17 cellular contexts compared by ENCODE assay signal in the genomic region with DNA sequence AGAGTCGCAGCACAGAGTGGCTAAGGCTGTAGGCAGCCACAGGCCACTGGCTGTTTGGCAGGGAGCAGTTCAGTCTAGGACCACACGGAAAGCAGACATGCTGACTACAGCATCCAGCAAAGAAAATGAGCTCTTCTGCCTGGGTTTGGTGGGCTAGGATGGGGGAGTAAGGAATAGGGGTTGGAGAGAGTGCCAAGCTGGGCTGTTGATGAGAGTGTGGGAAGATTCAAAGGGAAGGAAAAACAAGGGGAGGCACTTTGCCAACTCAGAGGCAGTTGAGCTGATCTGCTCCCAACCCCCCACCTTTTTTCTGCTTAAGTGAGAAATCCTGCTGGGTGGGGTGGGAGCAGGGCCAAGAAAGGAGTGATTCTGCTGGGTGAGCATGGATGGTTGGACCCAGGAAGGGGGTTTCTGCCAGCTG. TPM values are rescaled to one million over a fixed set of nuclear protein-coding genes. Genes with fewer than 3 reads are reported as not detected.
A peak's percentile ranks its signal among the peaks of the same experiment; 100 is the strongest.
DNase-seq lines count a peak whose midpoint lies in the region; ATAC-seq and TF ChIP-seq lines count a peak whose summit lies in the region.
"Had no signal": no experiment of that assay in that cellular context is flagged by ENCODE, and none has a peak within 500 bp of the region (broad histone marks: within the 10 kb centered on the region; RNA-seq: fewer than 3 reads in every experiment).

No MANE protein-coding gene starts in this region.

- ATAC-seq in upper lobe of right lung (peak; percentile 16), HG03342 (IDR thresholded peaks at IDR 0.05; ENCODE audit: unreplicated experiment) (no peak)
- ATAC-seq: activated CD8-positive, alpha-beta T cell treated with anti-CD3 and anti-CD28 coated beads, Interleukin-2, amount 10 ng/mL, durations not matched to agents 7 days and 5 days; GM12878 had no signal

- DNase-seq in NCI-H1092 treated with DMSO at 0.1 percent for 48 hours (lab: John Stamatoyannopoulos, UW): peak; percentile 24
- no peak for DNase-seq in NCI-H1092 (lab: John Stamatoyannopoulos, UW)
- DNase-seq in cardiac fibroblast (ENCODE audit: low read depth in 2 of 2): peak; percentile 26 to 86
- peak; percentile 22 for DNase-seq in iPS-NIHi7 (ENCODE audit: extremely low spot score)
- no peak for DNase-seq in upper lobe of right lung
- DNase-seq in glutamatergic neuron: no peak
- DNase-seq in HEK293T (ENCODE audit: extremely low spot score): no peak
- DNase-seq: activated CD8-positive, alpha-beta T cell treated with anti-CD3 and anti-CD28 coated beads, Interleukin-2, amount 10 ng/mL, durations not matched to agents 7 days and 5 days; activated naive CD4-positive, alpha-beta T cell treated with anti-CD3 and anti-CD28 coated beads, Interleukin-2, amount 10 ng/mL, durations not matched to agents 7 days and 5 days; HCEC 1CT; NCI-H2029 treated with DMSO at 0.1 percent for 48 hours; posterior cingulate gyrus had no signal

- no peaks in the 10 kb centered on the region for H3K9me3 ChIP-seq in upper lobe of right lung

- TF ChIP-seq CTCF in cardiac fibroblast (IDR thresholded peaks at IDR 0.05; ENCODE audit: low read depth, low read length) (no peak), upper lobe of right lung (IDR thresholded peaks at IDR 0.05) (no peak), glutamatergic neuron (IDR thresholded peaks at IDR 0.05; ENCODE audit: partially characterized antibody, unreplicated experiment) (no peak)

- no peaks in the 10 kb centered on the region for H3K36me3 ChIP-seq in upper lobe of right lung

- POLR2A ChIA-PET in HEK293T (lab: Yijun Ruan, JAX): no interaction called here

- no peak overlapping the region for H3K27ac ChIP-seq in upper lobe of right lung
- H3K27ac ChIP-seq: 22Rv1 had no signal

- intact Hi-C loops in upper lobe of right lung (cut with DNase I): no loop called here

- no peaks in the 10 kb centered on the region for H3K9me3 Mint-ChIP-seq in glutamatergic neuron (ENCODE audit: unreplicated experiment)
- H3K9me3 Mint-ChIP-seq: activated naive CD4-positive, alpha-beta T cell treated with anti-CD3 and anti-CD28 coated beads, Interleukin-2, amount 10 ng/mL, durations not matched to agents 7 days and 5 days; dendritic cell treated with granulocyte-macrophage colony-stimulating factor and Interleukin-4, amounts not matched to agents 40 ng/mL and 50 ng/mL, for 4 days had no signal

- no peaks in the 10 kb centered on the region for H3K27me3 ChIP-seq in upper lobe of right lung

- H3K4me1 ChIP-seq in upper lobe of right lung: peaks cover under 1% of the 10 kb centered on the region

- H3K4me3 Mint-ChIP-seq in glutamatergic neuron (ENCODE audit: unreplicated experiment): no peak overlapping the region
- H3K4me3 Mint-ChIP-seq: activated CD8-positive, alpha-beta T cell treated with anti-CD3 and anti-CD28 coated beads, Interleukin-2, amount 10 ng/mL, durations not matched to agents 7 days and 5 days; activated naive CD4-positive, alpha-beta T cell treated with anti-CD3 and anti-CD28 coated beads, Interleukin-2, amount 10 ng/mL, durations not matched to agents 7 days and 5 days; dendritic cell treated with granulocyte-macrophage colony-stimulating factor and Interleukin-4, amounts not matched to agents 40 ng/mL and 50 ng/mL, for 4 days had no signal

- H3K27me3 Mint-ChIP-seq in glutamatergic neuron (ENCODE audit: unreplicated experiment): no peaks in the 10 kb centered on the region
- H3K27me3 Mint-ChIP-seq: activated naive CD4-positive, alpha-beta T cell treated with anti-CD3 and anti-CD28 coated beads, Interleukin-2, amount 10 ng/mL, durations not matched to agents 7 days and 5 days had no signal

- H3K27ac Mint-ChIP-seq in glutamatergic neuron (ENCODE audit: unreplicated experiment): no peak overlapping the region
- H3K27ac Mint-ChIP-seq: activated CD8-positive, alpha-beta T cell treated with anti-CD3 and anti-CD28 coated beads, Interleukin-2, amount 10 ng/mL, durations not matched to agents 7 days and 5 days; activated naive CD4-positive, alpha-beta T cell treated with anti-CD3 and anti-CD28 coated beads, Interleukin-2, amount 10 ng/mL, durations not matched to agents 7 days and 5 days; dendritic cell treated with granulocyte-macrophage colony-stimulating factor and Interleukin-4, amounts not matched to agents 40 ng/mL and 50 ng/mL, for 4 days had no signal

- no peaks in the 10 kb centered on the region for H3K36me3 Mint-ChIP-seq in glutamatergic neuron (ENCODE audit: unreplicated experiment)
- H3K36me3 Mint-ChIP-seq: activated naive CD4-positive, alpha-beta T cell treated with anti-CD3 and anti-CD28 coated beads, Interleukin-2, amount 10 ng/mL, durations not matched to agents 7 days and 5 days had no signal

- H3K4me1 Mint-ChIP-seq in glutamatergic neuron (ENCODE audit: low read depth, unreplicated experiment): no peaks in the 10 kb centered on the region
- H3K4me1 Mint-ChIP-seq: activated naive CD4-positive, alpha-beta T cell treated with anti-CD3 and anti-CD28 coated beads, Interleukin-2, amount 10 ng/mL, durations not matched to agents 7 days and 5 days had no signal

- CTCF ChIA-PET in HEK293T (lab: Yijun Ruan, JAX): no interaction called here

- no peak overlapping the region for H3K4me3 ChIP-seq in cardiac fibroblast (replicated peaks in 1 of 2; ENCODE audit: low read depth in 2 of 2, low read length in 2 of 2)
- no peak overlapping the region for H3K4me3 ChIP-seq in upper lobe of right lung
- H3K4me3 ChIP-seq: GM12878, lung had no signal

TF ChIP-seq in HEK293T, 16 proteins besides CTCF, POLR2A, EP300 and RAD21:
- TF ChIP-seq ELF4 (IDR thresholded peaks at IDR 0.05) (no peak), HDGF (IDR thresholded peaks at IDR 0.05; ENCODE audit: borderline replicate concordance) (no peak), L3MBTL2 (conservative IDR thresholded peaks at IDR 0.05) (no peak), ZNF384 (IDR thresholded peaks at IDR 0.05) (no peak), TARDBP (IDR thresholded peaks at IDR 0.05) (no peak), ARNT (IDR thresholded peaks at IDR 0.05) (no peak), LEF1 (IDR thresholded peaks at IDR 0.05; ENCODE audit: borderline replicate concordance) (no peak), FOXM1 (IDR thresholded peaks at IDR 0.05; ENCODE audit: borderline replicate concordance) (no peak), BHLHE40 (IDR thresholded peaks at IDR 0.05; ENCODE audit: borderline replicate concordance) (no peak), CTBP1 (IDR thresholded peaks at IDR 0.05; ENCODE audit: borderline replicate concordance) (no peak), FOXA1 (IDR thresholded peaks at IDR 0.05) (no peak), FOXK2 (IDR thresholded peaks at IDR 0.05) (no peak), SP1 (IDR thresholded peaks at IDR 0.05) (no peak)
- TF ChIP-seq, protein P1, sequence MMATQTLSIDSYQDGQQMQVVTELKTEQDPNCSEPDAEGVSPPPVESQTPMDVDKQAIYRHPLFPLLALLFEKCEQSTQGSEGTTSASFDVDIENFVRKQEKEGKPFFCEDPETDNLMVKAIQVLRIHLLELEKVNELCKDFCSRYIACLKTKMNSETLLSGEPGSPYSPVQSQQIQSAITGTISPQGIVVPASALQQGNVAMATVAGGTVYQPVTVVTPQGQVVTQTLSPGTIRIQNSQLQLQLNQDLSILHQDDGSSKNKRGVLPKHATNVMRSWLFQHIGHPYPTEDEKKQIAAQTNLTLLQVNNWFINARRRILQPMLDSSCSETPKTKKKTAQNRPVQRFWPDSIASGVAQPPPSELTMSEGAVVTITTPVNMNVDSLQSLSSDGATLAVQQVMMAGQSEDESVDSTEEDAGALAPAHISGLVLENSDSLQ (IDR thresholded peaks at IDR 0.05): no peak

RNA-seq across cellular contexts. Expression of a gene that starts 35.9 kb away (rescaled TPM):
- total RNA-seq in upper lobe of right lung: 88.1 TPM
- total RNA-seq in glutamatergic neuron (ENCODE audit: unreplicated experiment): 0.10 TPM
- total RNA-seq: activated CD8-positive, alpha-beta T cell treated with anti-CD3 and anti-CD28 coated beads, Interleukin-2, amount 10 ng/mL, durations not matched to agents 7 days and 5 days had no signal

Comparison
In these comparisons a context has a peak if more than half of its experiments do, and no peak if none do; other contexts are left out.
1. DNase-seq: peak in NCI-H1092 treated with DMSO at 0.1 percent for 48 hours (single experiment), cardiac fibroblast (2 of 2) and iPS-NIHi7 (single experiment); none in NCI-H1092 (single experiment), upper lobe of right lung (single experiment), glutamatergic neuron (single experiment) and HEK293T (single experiment).
2. RNA of a gene that starts 35.9 kb away (total RNA-seq): 88.1 TPM in upper lobe of right lung (single experiment); 0.10 TPM in glutamatergic neuron (single experiment); every median in the first group is over 10 times any median in the second.